Comparison of ENCODE assay signal across 12 cellular contexts in genomic region chr2:10170256-10170655, GRCh38. TPM values are rescaled to one million over a fixed set of nuclear protein-coding genes. Genes with fewer than 3 reads are reported as not detected.
DNase-seq lines count a peak whose midpoint lies in the region; ATAC-seq and TF ChIP-seq lines count a peak whose summit lies in the region.
"Had no signal": no experiment of that assay in that cellular context is flagged by ENCODE, and none has a peak within 500 bp of the region (broad histone marks: within the 10 kb centered on the region; RNA-seq: fewer than 3 reads in every experiment).

No MANE protein-coding gene starts in this region.

- H3K36me3 ChIP-seq in osteoblast (ENCODE audit: insufficient read depth, low read length): no peaks in the 10 kb centered on the region

- H3K27me3 ChIP-seq in osteoblast (ENCODE audit: insufficient read depth, low read length): no peaks in the 10 kb centered on the region

- H3K4me1 ChIP-seq in osteoblast (ENCODE audit: insufficient read depth, low read length): peaks cover 32% of the 10 kb centered on the region

- DNase-seq in ELR (ENCODE audit: low read depth): peak; percentile 77
- DNase-seq in fibroblast of mammary gland (ENCODE audit: low read depth): peak; percentile 50
- DNase-seq in osteoblast (ENCODE audit: insufficient read length, low spot score, missing footprints): peak; percentile 94
- no peak for DNase-seq in globus pallidus (ENCODE audit: low spot score)
- no peak for DNase-seq in DMS53 (lab: John Stamatoyannopoulos, UW)
- DNase-seq: NCI-H1436 treated with DMSO at 0.1 percent for 48 hours; NCI-H526 treated with DMSO at 0.1 percent for 48 hours; stimulated activated CD4-positive, alpha-beta T cell treated with anti-CD3 and anti-CD28 coated beads, Interleukin-1b, Interleukin-23, amount 100 ng/mL, for 48 hours; stimulated activated naive B cell treated with anti-CD40 and anti-IgM and Interleukin-4, amounts not matched to agents 10 μg/mL and 1 μg/mL and 100 μg/mL, for 72 hours had no signal

- no peaks in the 10 kb centered on the region for H4K20me1 ChIP-seq in osteoblast (ENCODE audit: insufficient read depth, low read length)

- no peak for TF ChIP-seq CTCF in fibroblast of mammary gland (conservative IDR thresholded peaks at IDR 0.05; ENCODE audit: control insufficient read depth, insufficient read depth, low read depth, low read length)
- no peak for TF ChIP-seq CTCF in osteoblast (IDR thresholded peaks at IDR 0.05; ENCODE audit: extremely low read depth, low read depth, low read length)

- H3K4me3 ChIP-seq in fibroblast of mammary gland (ENCODE audit: control insufficient read depth, low read depth, low read length): no peak overlapping the region
- H3K4me3 ChIP-seq in osteoblast (ENCODE audit: insufficient read depth, low read length): no peak overlapping the region

- ATAC-seq in SK-N-SH treated with all-trans-retinoic acid at 6 μM for 48 hours: peak; percentile 61
- ATAC-seq in HG02642 (IDR thresholded peaks at IDR 0.05; ENCODE audit: poor library complexity, unreplicated experiment): no peak
- no peak for ATAC-seq in HG03039 (IDR thresholded peaks at IDR 0.05; ENCODE audit: unreplicated experiment)
- ATAC-seq: stimulated activated naive B cell treated with anti-CD40 and anti-IgM and Interleukin-4, amounts not matched to agents 10 μg/mL and 1 μg/mL and 100 μg/mL, for 72 hours had no signal

- peak overlapping the region; percentile 64 for H3K27ac ChIP-seq in osteoblast (ENCODE audit: low read depth, low read length)

- H3K4me2 ChIP-seq in osteoblast (ENCODE audit: insufficient read depth, low read length): peak overlapping the region; percentile 54

- H3K79me2 ChIP-seq in osteoblast (ENCODE audit: insufficient read depth, low read length): no peaks in the 10 kb centered on the region

- no peaks in the 10 kb centered on the region for H3K9me3 ChIP-seq in osteoblast (ENCODE audit: low read depth, low read length)

- no peak overlapping the region for H2AFZ ChIP-seq in osteoblast (ENCODE audit: low read length)

TF ChIP-seq in SK-N-SH treated with all-trans-retinoic acid at 6 μM for 48 hours, 23 proteins besides CTCF, POLR2A, EP300 and RAD21:
- no peak for TF ChIP-seq ARNTL (CRISPR knock-in tag; IDR thresholded peaks at IDR 0.05; ENCODE audit: borderline replicate concordance, low read depth)
- no peak for TF ChIP-seq CREB5 (CRISPR knock-in tag; IDR thresholded peaks at IDR 0.05; ENCODE audit: low read depth)
- no peak for TF ChIP-seq ISL1 (CRISPR knock-in tag; IDR thresholded peaks at IDR 0.05)
- no peak for TF ChIP-seq RARB (CRISPR knock-in tag; IDR thresholded peaks at IDR 0.05)

RNA-seq across cellular contexts. Expression of gene RRM2, which starts 47.7 kb away (rescaled TPM):
- total RNA-seq in osteoblast: 4.3 and 7.4 TPM in 2 replicates

Comparison
In these comparisons a context has a peak if more than half of its experiments do, and no peak if none do; other contexts are left out.
1. DNase-seq: peak in ELR (single experiment), fibroblast of mammary gland (single experiment) and osteoblast (single experiment); none in globus pallidus (single experiment) and DMS53 (single experiment).